Comparison of ENCODE assay signal across 13 cellular contexts in genomic region chr2:239220976-239221375, GRCh38.
DNase-seq lines count a peak whose midpoint lies in the region; ATAC-seq and TF ChIP-seq lines count a peak whose summit lies in the region.
"Had no signal": no experiment of that assay in that cellular context is flagged by ENCODE, and none has a peak within 500 bp of the region (broad histone marks: within the 10 kb centered on the region; RNA-seq: fewer than 3 reads in every experiment).

No MANE protein-coding gene starts in this region.

- H3K9me2 ChIP-seq in PC-9 (ENCODE audit: insufficient read depth), result no peaks in the 10 kb centered on the region

- CTCF ChIA-PET in A673 (lab: Charles Lee) (no interaction called here), PC-9 (lab: Charles Lee) (no interaction called here)

- TF ChIP-seq CTCF in A673 (conservative IDR thresholded peaks at IDR 0.05; ENCODE audit: low read depth, low read length) (no peak), NB4 (IDR thresholded peaks at IDR 0.05; ENCODE audit: low read depth, low read length) (no peak), glutamatergic neuron (IDR thresholded peaks at IDR 0.05; ENCODE audit: partially characterized antibody, unreplicated experiment) (no peak), PC-9 (conservative IDR thresholded peaks at IDR 0.05) (no peak)

- peak overlapping the region; percentile 52 for H3K27ac ChIP-seq in A673 (ENCODE audit: low read depth, low read length, poor library complexity, severe bottlenecking)
- no peak overlapping the region for H3K27ac ChIP-seq in PC-9

- no peaks in the 10 kb centered on the region for H3K36me3 Mint-ChIP-seq in glutamatergic neuron (ENCODE audit: unreplicated experiment)
- H3K36me3 Mint-ChIP-seq in activated CD4-positive, alpha-beta T cell treated with anti-CD3 and anti-CD28 coated beads, Interleukin-2, amount 10 ng/mL, durations not matched to agents 24 days and 14 days (ENCODE audit: low read depth), result peaks cover 20% of the 10 kb centered on the region

- no peaks in the 10 kb centered on the region for H3K36me3 ChIP-seq in A673 (ENCODE audit: insufficient read depth, low read length, poor library complexity, severe bottlenecking)
- H3K36me3 ChIP-seq in PC-9 (ENCODE audit: low read depth), result no peaks in the 10 kb centered on the region

- H3K4me2 ChIP-seq in PC-9, result no peak overlapping the region

- intact Hi-C loops in A673 (cut with micrococcal nuclease; ENCODE audit: unreplicated experiment) (no loop called here), sciatic nerve (cut with DNase I) (no loop called here), PC-9 (cut with micrococcal nuclease; ENCODE audit: unreplicated experiment) (no loop called here)
- intact Hi-C loops in activated CD4-positive, alpha-beta T cell treated with anti-CD3 and anti-CD28 coated beads, Interleukin-2, amount 10 ng/mL, durations not matched to agents 24 days and 14 days (cut with micrococcal nuclease), result no loop called here

- no peak for ATAC-seq in sciatic nerve
- ATAC-seq: CD8-positive, alpha-beta T cell had no signal

- peaks cover 32% of the 10 kb centered on the region for H3K27me3 Mint-ChIP-seq in glutamatergic neuron (ENCODE audit: unreplicated experiment)
- no peaks in the 10 kb centered on the region for H3K27me3 Mint-ChIP-seq in activated CD4-positive, alpha-beta T cell treated with anti-CD3 and anti-CD28 coated beads, Interleukin-2, amount 10 ng/mL, durations not matched to agents 24 days and 14 days
- H3K27me3 Mint-ChIP-seq: activated CD4-positive, alpha-beta memory T cell treated with anti-CD3 and anti-CD28 coated beads, Interleukin-2, amount 10 ng/mL, durations not matched to agents 7 days and 5 days had no signal

- H3K9me3 ChIP-seq in A673 (ENCODE audit: low read depth, low read length, poor library complexity, severe bottlenecking) (no peaks in the 10 kb centered on the region), PC-9 (ENCODE audit: insufficient read depth, low read depth) (no peaks in the 10 kb centered on the region)

- no TSS peak for BruUV-seq in A673 (replicated peaks; lab: Mats Ljungman, UMichigan)
- no TSS peak for BruUV-seq in PC-9 (replicated peaks; lab: Mats Ljungman, UMichigan)

- H3K4me3 ChIP-seq in A673 (ENCODE audit: low read depth, low read length, poor library complexity, severe bottlenecking), result no peak overlapping the region
- H3K4me3 ChIP-seq in NB4 (ENCODE audit: low read depth, low read length), result no peak overlapping the region
- no peak overlapping the region for H3K4me3 ChIP-seq in PC-9

- peak overlapping the region; percentile 94 for H3K27ac Mint-ChIP-seq in glutamatergic neuron (ENCODE audit: unreplicated experiment)
- H3K27ac Mint-ChIP-seq in activated CD4-positive, alpha-beta T cell treated with anti-CD3 and anti-CD28 coated beads, Interleukin-2, amount 10 ng/mL, durations not matched to agents 24 days and 14 days, result no peak overlapping the region
- H3K27ac Mint-ChIP-seq: activated CD4-positive, alpha-beta memory T cell treated with anti-CD3 and anti-CD28 coated beads, Interleukin-2, amount 10 ng/mL, durations not matched to agents 7 days and 5 days; T-helper 2 cell treated with Interferon-gamma antibody and Interleukin-4, amounts not matched to agents 5 μg/mL and 100 μg/mL, for 36 hours had no signal

- no peaks in the 10 kb centered on the region; the same call in 1 of the 2 replicates for H4K20me1 ChIP-seq in PC-9 (ENCODE audit: insufficient read depth)

- POLR2A ChIA-PET in A673 (lab: Charles Lee; ENCODE audit: low non-redundant PET), result no interaction called here
- POLR2A ChIA-PET in PC-9 (lab: Charles Lee; ENCODE audit: unreplicated experiment), result no interaction called here

- H3K4me1 ChIP-seq in A673 (ENCODE audit: insufficient read depth, low read length, poor library complexity, severe bottlenecking) (peaks cover 41% of the 10 kb centered on the region), PC-9 (replicated peaks; ENCODE audit: insufficient read depth) (peaks cover 16% of the 10 kb centered on the region)

- H3K27me3 ChIP-seq in A673 (replicated peaks; ENCODE audit: insufficient read depth, low read depth, low read length, poor library complexity) (no peaks in the 10 kb centered on the region), PC-9 (ENCODE audit: insufficient read depth, low read depth) (no peaks in the 10 kb centered on the region)

- no peak overlapping the region for H2AFZ ChIP-seq in PC-9

- H3K4me3 Mint-ChIP-seq in glutamatergic neuron (ENCODE audit: unreplicated experiment), result peak overlapping the region; percentile 66
- no peak overlapping the region for H3K4me3 Mint-ChIP-seq in activated CD4-positive, alpha-beta T cell treated with anti-CD3 and anti-CD28 coated beads, Interleukin-2, amount 10 ng/mL, durations not matched to agents 24 days and 14 days
- H3K4me3 Mint-ChIP-seq: activated CD4-positive, alpha-beta memory T cell treated with anti-CD3 and anti-CD28 coated beads, Interleukin-2, amount 10 ng/mL, durations not matched to agents 7 days and 5 days; T-helper 2 cell treated with Interferon-gamma antibody and Interleukin-4, amounts not matched to agents 5 μg/mL and 100 μg/mL, for 36 hours had no signal

- H3K4me1 Mint-ChIP-seq in glutamatergic neuron (ENCODE audit: low read depth, unreplicated experiment), result peaks cover 70% of the 10 kb centered on the region
- H3K4me1 Mint-ChIP-seq in activated CD4-positive, alpha-beta T cell treated with anti-CD3 and anti-CD28 coated beads, Interleukin-2, amount 10 ng/mL, durations not matched to agents 24 days and 14 days, result peaks cover 51% of the 10 kb centered on the region

- peaks cover 23% of the 10 kb centered on the region for H3K79me2 ChIP-seq in PC-9 (ENCODE audit: low read depth)

- no peak for TF ChIP-seq POLR2A in NB4 (IDR thresholded peaks at IDR 0.05; ENCODE audit: extremely low read depth, insufficient read length)

- H3K9me3 Mint-ChIP-seq in glutamatergic neuron (ENCODE audit: unreplicated experiment), result peaks cover 15% of the 10 kb centered on the region
- no peaks in the 10 kb centered on the region for H3K9me3 Mint-ChIP-seq in activated CD4-positive, alpha-beta T cell treated with anti-CD3 and anti-CD28 coated beads, Interleukin-2, amount 10 ng/mL, durations not matched to agents 24 days and 14 days
- H3K9me3 Mint-ChIP-seq: CD8-positive, alpha-beta T cell; T-helper 2 cell treated with Interferon-gamma antibody and Interleukin-4, amounts not matched to agents 5 μg/mL and 100 μg/mL, for 36 hours had no signal

- DNase-seq in A673 (ENCODE audit: low spot score) (no peak), NB4 (ENCODE audit: low read depth) (peak; percentile 33), glutamatergic neuron (no peak), sciatic nerve (ENCODE audit: low spot score) (peak; percentile 44), dedifferentiated amniotic fluid mesenchymal stem cell (ENCODE audit: extremely low spot score) (no peak), PC-9 (no peak)
- DNase-seq in activated CD4-positive, alpha-beta T cell treated with anti-CD3 and anti-CD28 coated beads, Interleukin-2, amount 10 ng/mL, durations not matched to agents 24 days and 14 days, result no peak
- no peak for DNase-seq in activated CD8-positive, alpha-beta memory T cell treated with anti-CD3 and anti-CD28 coated beads, Interleukin-2, amount 50 U/mL, for 4 hours
- DNase-seq: activated CD4-positive, alpha-beta memory T cell treated with anti-CD3 and anti-CD28 coated beads, Interleukin-2, amount 10 ng/mL, durations not matched to agents 7 days and 5 days; CD8-positive, alpha-beta T cell; NCI-H2081 treated with DMSO at 0.1 percent for 48 hours; nucleus accumbens had no signal

- peaks cover 7% of the 10 kb centered on the region; the same call in 1 of the 2 replicates for H3F3A ChIP-seq in PC-9 (ENCODE audit: insufficient read depth, low read depth)

Comparison
In these comparisons a context has a peak if more than half of its experiments do, and no peak if none do; other contexts are left out.
1. DNase-seq: peak in NB4 (single experiment) and sciatic nerve (single experiment); none in A673 (single experiment), glutamatergic neuron (single experiment), dedifferentiated amniotic fluid mesenchymal stem cell (single experiment), PC-9 (0 of 2), activated CD4-positive, alpha-beta T cell treated with anti-CD3 and anti-CD28 coated beads, Interleukin-2, amount 10 ng/mL, durations not matched to agents 24 days and 14 days (single experiment) and activated CD8-positive, alpha-beta memory T cell treated with anti-CD3 and anti-CD28 coated beads, Interleukin-2, amount 50 U/mL, for 4 hours (single experiment).